Comparison of ENCODE assay signal across 8 cellular contexts in the genomic region with DNA sequence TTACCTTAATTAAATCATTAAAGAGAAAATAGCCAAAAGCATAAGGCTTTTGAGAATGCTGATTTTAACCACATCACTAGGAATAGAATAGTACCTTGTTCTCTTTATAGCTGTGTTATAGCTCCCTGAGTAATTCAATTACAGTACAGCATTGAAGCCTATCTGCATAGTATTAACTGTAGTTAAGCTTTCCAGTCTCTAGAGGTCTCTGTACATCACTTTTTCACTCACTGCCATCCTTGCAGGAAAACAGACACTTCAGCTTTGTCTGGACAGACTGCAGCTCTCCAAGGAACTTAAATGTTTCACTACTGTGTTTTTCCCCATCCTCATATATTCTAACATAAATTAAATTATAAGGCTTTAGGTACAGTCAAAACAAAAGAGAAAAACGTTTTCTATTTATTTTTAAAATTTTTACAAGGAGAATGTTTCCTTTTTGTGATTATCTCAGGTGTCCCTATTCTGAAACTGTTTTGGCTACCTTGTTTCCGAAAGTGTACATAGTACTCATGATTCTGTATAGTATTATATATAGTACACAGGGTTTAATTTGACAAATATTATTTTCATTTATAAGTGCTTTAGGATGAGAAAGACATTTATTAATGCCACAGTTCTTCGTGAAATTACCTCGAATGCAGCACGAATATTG.
A peak's percentile ranks its signal among the peaks of the same experiment; 100 is the strongest.
DNase-seq lines count a peak whose midpoint lies in the region; ATAC-seq and TF ChIP-seq lines count a peak whose summit lies in the region.

No MANE protein-coding gene starts in this region.

- in situ Hi-C loops in GM13976 (cut with MboI; ENCODE audit: low sequenced_read_pairs, unreplicated experiment) = no loop called here

- H3K27me3 ChIP-seq in gastroesophageal sphincter = no peaks in the 10 kb centered on the region

- peak overlapping the region; percentile 33 to 40 for H3K4me3 ChIP-seq in gastroesophageal sphincter

- no peak overlapping the region for H3K27ac ChIP-seq in gastroesophageal sphincter

- 23 to 37% methylated on average over 5 of the region's 5 CpGs for WGBS in gastroesophageal sphincter (ENCODE audit: low coverage in 1 of 2), 2 donors

- DNase-seq in GM13976 (ENCODE audit: low spot score) (peak; percentile 4), NCI-H1105 (lab: John Stamatoyannopoulos, UW) (peak; percentile 30), SKM-1 (lab: John Stamatoyannopoulos, UW; ENCODE audit: unreplicated experiment) (peak; percentile 16), putamen (ENCODE audit: low spot score) (peak; percentile 58)
- DNase-seq in activated CD8-positive, alpha-beta memory T cell treated with anti-CD3 and anti-CD28 coated beads, Interleukin-2, amount 50 U/mL, for 4 hours = no peak

- H3K27ac Mint-ChIP-seq in activated T-helper 17 cell treated with anti-CD3 and anti-CD28 coated beads, Interleukin-2, amount 50 U/mL, for 72 hours = no peak overlapping the region

- TF ChIP-seq CTCF in GM13976 (IDR thresholded peaks at IDR 0.05; ENCODE audit: borderline replicate concordance, control extremely low read depth, extremely low read depth, insufficient read depth, missing control alignments) (peak; percentile 17), gastroesophageal sphincter (IDR thresholded peaks at IDR 0.05) (peak; percentile 41 to 80 (median 66))

- H3K4me3 Mint-ChIP-seq in activated T-helper 17 cell treated with anti-CD3 and anti-CD28 coated beads, Interleukin-2, amount 50 U/mL, for 72 hours = no peak overlapping the region

- H3K36me3 ChIP-seq in gastroesophageal sphincter = no peaks in the 10 kb centered on the region

- H3K9me3 ChIP-seq in gastroesophageal sphincter = no peaks in the 10 kb centered on the region

- H3K9me3 Mint-ChIP-seq in activated T-helper 17 cell treated with anti-CD3 and anti-CD28 coated beads, Interleukin-2, amount 50 U/mL, for 72 hours = no peaks in the 10 kb centered on the region

- ATAC-seq in HG02763 (IDR thresholded peaks at IDR 0.05; ENCODE audit: unreplicated experiment) (peak; percentile 70), gastroesophageal sphincter (peak; percentile 82)
- ATAC-seq in activated T-helper 17 cell treated with anti-CD3 and anti-CD28 coated beads, Interleukin-2, amount 50 U/mL, for 72 hours (replicated peaks) = no peak

- H3K4me1 Mint-ChIP-seq in activated T-helper 17 cell treated with anti-CD3 and anti-CD28 coated beads, Interleukin-2, amount 50 U/mL, for 72 hours = no peaks in the 10 kb centered on the region

- TF ChIP-seq POLR2A in gastroesophageal sphincter (IDR thresholded peaks at IDR 0.05) = no peak

- TF ChIP-seq EP300 in gastroesophageal sphincter (IDR thresholded peaks at IDR 0.05) = no peak

- H3K4me1 ChIP-seq in gastroesophageal sphincter = no peaks in the 10 kb centered on the region

- H3K36me3 Mint-ChIP-seq in activated T-helper 17 cell treated with anti-CD3 and anti-CD28 coated beads, Interleukin-2, amount 50 U/mL, for 72 hours (ENCODE audit: low read depth) = no peaks in the 10 kb centered on the region

- no peaks in the 10 kb centered on the region for H3K27me3 Mint-ChIP-seq in activated T-helper 17 cell treated with anti-CD3 and anti-CD28 coated beads, Interleukin-2, amount 50 U/mL, for 72 hours
